ENCODE assay signal across 26 cellular contexts in the genomic region with DNA sequence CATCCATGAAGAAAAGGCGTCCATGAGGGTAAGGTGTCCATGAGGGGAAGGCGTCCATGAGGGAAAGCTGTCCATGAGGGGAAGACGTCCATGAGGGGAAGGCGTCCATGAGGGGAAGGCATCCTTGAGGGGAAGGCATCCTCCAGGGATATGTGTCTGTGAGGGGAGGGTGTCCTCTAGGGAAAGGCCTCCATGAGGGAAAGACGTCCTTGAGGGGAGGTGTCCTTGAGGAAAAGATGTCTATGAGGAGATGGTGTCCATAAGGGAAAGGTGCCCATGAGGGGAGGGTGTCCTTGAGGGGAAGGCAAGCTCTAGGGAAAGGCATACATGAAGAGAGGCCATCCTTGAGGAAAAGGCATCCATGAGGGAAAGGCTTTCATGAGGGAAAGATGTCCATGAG.
DNase-seq lines count a peak whose midpoint lies in the region; ATAC-seq and TF ChIP-seq lines count a peak whose summit lies in the region.
"Had no signal": no experiment of that assay in that cellular context is flagged by ENCODE, and none has a peak within 500 bp of the region (broad histone marks: within the 10 kb centered on the region; RNA-seq: fewer than 3 reads in every experiment).

No MANE protein-coding gene starts in this region.

- H3K27me3 ChIP-seq in right cardiac atrium (ENCODE audit: control insufficient read depth, insufficient read depth) (no peaks in the 10 kb centered on the region), gastrocnemius medialis (no peaks in the 10 kb centered on the region), aorta (ENCODE audit: control insufficient read depth in 1 of 2, insufficient read depth in 2 of 2, low read length in 1 of 2) (no peaks in the 10 kb centered on the region)
- H3K27me3 ChIP-seq: upper lobe of right lung had no signal

- peak overlapping the region; percentile 13 for H3K27ac Mint-ChIP-seq in memory B cell
- H3K27ac Mint-ChIP-seq: activated T-helper 2 cell treated with anti-CD3 and anti-CD28 coated beads, Interferon-gamma antibody, Interleukin-2, Interleukin-4, amounts not matched to agents 10 μg/mL and 5 μg/mL and 100 μg/mL, durations not matched to agents 14 hours and 24 hours and 36 hours; GM23338 had no signal

- H3K27ac ChIP-seq in right cardiac atrium (ENCODE audit: low read length) (no peak overlapping the region), gastrocnemius medialis (peak overlapping the region; percentile 90 to 99 (median 92)), aorta (ENCODE audit: low read depth in 1 of 2, low read length in 2 of 2) (peak overlapping the region; percentile 94)

- H3K4me3 Mint-ChIP-seq in memory B cell: no peak overlapping the region
- H3K4me3 Mint-ChIP-seq: activated naive CD8-positive, alpha-beta T cell; GM23338 had no signal

- H3K9me3 ChIP-seq in right cardiac atrium (ENCODE audit: control insufficient read depth, low read length) (no peaks in the 10 kb centered on the region), gastrocnemius medialis (no peaks in the 10 kb centered on the region), aorta (ENCODE audit: control insufficient read depth, low read length) (no peaks in the 10 kb centered on the region)
- H3K9me3 ChIP-seq: lower lobe of right lung, upper lobe of right lung had no signal

- intact Hi-C loops in left cardiac atrium (cut with DNase I): loop anchor here (5.0 to 10.0 kb wide), 4 partner anchors 38 to 113 kb away; a partner anchor contains a TSS
- intact Hi-C loops in right cardiac atrium (cut with DNase I): loop anchor here in 3 of 4 donors (10.0 kb wide), 3 partner anchors 45 to 115 kb away; no protein-coding TSS in a partner anchor
- intact Hi-C loops in gastrocnemius medialis (cut with DNase I; ENCODE audit: low total_unique reads): loop anchor here (1.0 kb wide), 1 partner anchor 93 kb away; a partner anchor contains a TSS
- intact Hi-C loops in aorta (cut with DNase I): loop anchor here (2.0 to 10.0 kb wide), 4 partner anchors 41 to 235 kb away; a partner anchor contains a TSS

- in situ Hi-C loops in gastrocnemius medialis (cut with MboI; ENCODE audit: low sequenced_read_pairs in 4 of 4): loop anchor here (5.0 to 25.0 kb wide), 5 partner anchors 93 to 243 kb away; a partner anchor contains a TSS

- peak; percentile 0 for DNase-seq in left cardiac atrium
- no peak for DNase-seq in right cardiac atrium
- DNase-seq in memory B cell (ENCODE audit: low spot score in 2 of 2): no peak
- no peak for DNase-seq in gastrocnemius medialis
- DNase-seq in aorta: no peak
- DNase-seq in NCI-H146 treated with DMSO at 0.1 percent for 48 hours (lab: John Stamatoyannopoulos, UW; ENCODE audit: unreplicated experiment): no peak
- DNase-seq in NCI-H69 (lab: John Stamatoyannopoulos, UW): no peak
- DNase-seq: AML-193; effector CD8-positive, alpha-beta T cell; lower lobe of right lung; NCI-H1105; NCI-H2029; NCI-H2227 treated with DMSO at 0.1 percent for 48 hours; NCI-H82; occipital lobe; OCI-M1; SHP77; stimulated activated CD4-positive, alpha-beta T cell treated with anti-CD3 and anti-CD28 coated beads, Interleukin-12 subunit alpha, Interleukin-12 subunit beta, amount 100 ng/mL, for 4 hours; stimulated activated CD4-positive, alpha-beta T cell treated with anti-CD3 and anti-CD28 coated beads, Interleukin-4, amount 100 ng/mL, for 4 hours; stimulated activated naive CD8-positive, alpha-beta T cell treated with anti-CD3 and anti-CD28 coated beads, Interleukin-15, Interleukin-2, amounts not matched to agents 100 U/mL and 50 U/mL, for 24 hours; T-helper 9 cell had no signal

- no peak for TF ChIP-seq CTCF in gastrocnemius medialis (IDR thresholded peaks at IDR 0.05 in 4 of 5, conservative IDR thresholded peaks at IDR 0.05 in 1 of 5)

- ATAC-seq in left cardiac atrium: no peak
- no peak for ATAC-seq in right cardiac atrium
- no peak for ATAC-seq in memory B cell (ENCODE audit: low read depth)
- ATAC-seq in gastrocnemius medialis: no peak
- ATAC-seq in aorta (ENCODE audit: low FRiP score): no peak
- no peak for ATAC-seq in HG03139 (IDR thresholded peaks at IDR 0.05; ENCODE audit: unreplicated experiment)
- ATAC-seq: GM23338; stimulated activated naive CD8-positive, alpha-beta T cell treated with anti-CD3 and anti-CD28 coated beads, Interleukin-15, Interleukin-2, amounts not matched to agents 100 U/mL and 50 U/mL, for 24 hours had no signal

- peaks cover 58% of the 10 kb centered on the region for H3K4me1 Mint-ChIP-seq in memory B cell

- no peaks in the 10 kb centered on the region for H3K27me3 Mint-ChIP-seq in memory B cell
- H3K27me3 Mint-ChIP-seq: activated naive CD8-positive, alpha-beta T cell had no signal

- peaks cover 38% of the 10 kb centered on the region for H3K4me1 ChIP-seq in right cardiac atrium (ENCODE audit: control insufficient read depth, insufficient read depth, low read length)
- H3K4me1 ChIP-seq in gastrocnemius medialis: peaks cover 71 to 75% of the 10 kb centered on the region in 2 donors
- H3K4me1 ChIP-seq in aorta (ENCODE audit: control insufficient read depth in 1 of 2, insufficient read depth in 2 of 2, low read length in 2 of 2): peaks cover 0 to 4% of the 10 kb centered on the region in 2 donors

- WGBS in right cardiac atrium: 95% methylated on average over 5 of the region's 5 CpGs
- 92 to 93% methylated on average over 5 of the region's 5 CpGs for WGBS in aorta, 2 donors

- TF ChIP-seq POLR2A in gastrocnemius medialis (IDR thresholded peaks at IDR 0.05): no peak

- H3K4me3 ChIP-seq in right cardiac atrium (ENCODE audit: low read length) (no peak overlapping the region), gastrocnemius medialis (no peak overlapping the region), aorta (ENCODE audit: low read length in 2 of 2) (no peak overlapping the region)
- H3K4me3 ChIP-seq: GM23338, lower lobe of right lung, upper lobe of right lung had no signal

- no peaks in the 10 kb centered on the region for H3K9me3 Mint-ChIP-seq in memory B cell
- H3K9me3 Mint-ChIP-seq: activated T-helper 2 cell treated with anti-CD3 and anti-CD28 coated beads, Interferon-gamma antibody, Interleukin-2, Interleukin-4, amounts not matched to agents 10 μg/mL and 5 μg/mL and 100 μg/mL, durations not matched to agents 14 hours and 24 hours and 36 hours; GM23338 had no signal

- H3K36me3 ChIP-seq in gastrocnemius medialis: no peaks in the 10 kb centered on the region
- H3K36me3 ChIP-seq in aorta (ENCODE audit: control insufficient read depth in 1 of 2, insufficient read depth in 2 of 2, low read length in 1 of 2): no peaks in the 10 kb centered on the region
- H3K36me3 ChIP-seq: lower lobe of right lung, upper lobe of right lung had no signal

- H3K36me3 Mint-ChIP-seq in memory B cell: peaks cover 3% of the 10 kb centered on the region
